ENCODE assay signal across 19 cellular contexts in the genomic region with DNA sequence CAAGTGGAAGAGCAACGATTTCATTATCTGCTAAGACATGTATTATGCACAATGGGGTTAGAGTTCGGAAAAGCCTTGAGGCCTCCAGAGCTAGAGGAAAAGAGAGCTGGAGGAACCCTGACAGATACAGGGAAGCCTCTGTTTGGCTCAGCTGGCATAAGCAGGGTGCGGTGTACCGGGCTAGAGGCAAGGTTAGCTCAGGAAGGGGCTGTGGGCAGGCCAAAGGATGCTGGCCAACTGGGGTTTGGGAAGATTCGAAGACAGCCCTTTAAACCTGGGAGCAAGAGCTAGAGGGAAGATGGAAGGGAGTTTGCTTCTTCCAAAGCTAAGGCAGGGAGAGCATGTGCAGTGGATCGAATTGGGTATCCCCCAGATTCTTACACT.
"Had no signal": no experiment of that assay in that cellular context is flagged by ENCODE, and none has a peak within 500 bp of the region (broad histone marks: within the 10 kb centered on the region; RNA-seq: fewer than 3 reads in every experiment).

No MANE protein-coding gene starts in this region.

- H3K4me1 Mint-ChIP-seq: activated B cell treated with CpG ODN at 0.5 μM for 24 hours, naive B cell had no signal

- H3K4me1 ChIP-seq: lower lobe of right lung, tibial artery had no signal

- H3K36me3 Mint-ChIP-seq: activated CD4-positive, alpha-beta memory T cell treated with anti-CD3 and anti-CD28 coated beads for 36 hours had no signal

- H3K9me3 Mint-ChIP-seq: activated naive CD8-positive, alpha-beta T cell treated with anti-CD3 and anti-CD28 coated beads, Interleukin-2, amount 50 U/mL, for 24 hours; T-helper 1 cell treated with Interleukin-12 subunit alpha and Interleukin-12 subunit beta and Interleukin-4 antibody, amounts not matched to agents 30 μg/mL and 1 μg/mL, for 36 hours had no signal

- H3K27ac ChIP-seq: cardiac muscle cell, lower lobe of right lung, tibial artery had no signal

- H3K27me3 ChIP-seq: cardiac muscle cell, tibial artery had no signal

- H3K27ac Mint-ChIP-seq: activated B cell treated with CpG ODN at 0.5 μM for 24 hours; activated CD4-positive, alpha-beta memory T cell treated with anti-CD3 and anti-CD28 coated beads for 36 hours; activated naive CD8-positive, alpha-beta T cell treated with anti-CD3 and anti-CD28 coated beads, Interleukin-2, amount 50 U/mL, for 24 hours; naive B cell; T-helper 1 cell treated with Interleukin-12 subunit alpha and Interleukin-12 subunit beta and Interleukin-4 antibody, amounts not matched to agents 30 μg/mL and 1 μg/mL, for 36 hours had no signal

- DNase-seq: activated B cell treated with CpG ODN at 0.5 μM for 24 hours; activated CD4-positive, alpha-beta memory T cell treated with anti-CD3 and anti-CD28 coated beads for 36 hours; activated CD4-positive, alpha-beta T cell treated with anti-CD3 and anti-CD28 coated beads for 4 hours; activated effector memory CD4-positive, alpha-beta T cell treated with anti-CD3 and anti-CD28 coated beads, Interleukin-2, amount 50 U/mL, for 16 hours; activated naive CD4-positive, alpha-beta T cell treated with anti-CD3 and anti-CD28 coated beads, Interleukin-2, amount 50 U/mL, for 16 hours; activated naive CD8-positive, alpha-beta T cell treated with anti-CD3 and anti-CD28 coated beads, Interleukin-2, amount 50 U/mL, for 24 hours; activated T-cell treated with anti-CD3 and anti-CD28 coated beads for 4 hours; effector CD4-positive, alpha-beta T cell; hypothalamus; lower lobe of right lung; mesendoderm; naive B cell; nucleus accumbens; spleen; stimulated activated CD4-positive, alpha-beta T cell treated with anti-CD3 and anti-CD28 coated beads, Interleukin-4, amount 100 ng/mL, for 4 hours; stimulated activated naive CD8-positive, alpha-beta T cell treated with anti-CD3 and anti-CD28 coated beads, Interleukin-15, Interleukin-2, amounts not matched to agents 100 U/mL and 50 U/mL, for 24 hours; tibial artery had no signal

- H3K36me3 ChIP-seq: cardiac muscle cell, lower lobe of right lung, spleen, tibial artery had no signal

- H3K4me3 ChIP-seq: cardiac muscle cell, lower lobe of right lung, spleen, tibial artery had no signal

- H3K27me3 Mint-ChIP-seq: activated CD4-positive, alpha-beta memory T cell treated with anti-CD3 and anti-CD28 coated beads for 36 hours; activated naive CD8-positive, alpha-beta T cell treated with anti-CD3 and anti-CD28 coated beads, Interleukin-2, amount 50 U/mL, for 24 hours had no signal

- H3K9me3 ChIP-seq: lower lobe of right lung, spleen, tibial artery had no signal

- H3K4me3 Mint-ChIP-seq: activated B cell treated with CpG ODN at 0.5 μM for 24 hours; activated CD4-positive, alpha-beta memory T cell treated with anti-CD3 and anti-CD28 coated beads for 36 hours; activated naive CD8-positive, alpha-beta T cell treated with anti-CD3 and anti-CD28 coated beads, Interleukin-2, amount 50 U/mL, for 24 hours; naive B cell; T-helper 1 cell treated with Interleukin-12 subunit alpha and Interleukin-12 subunit beta and Interleukin-4 antibody, amounts not matched to agents 30 μg/mL and 1 μg/mL, for 36 hours had no signal
